In the genomic region with DNA sequence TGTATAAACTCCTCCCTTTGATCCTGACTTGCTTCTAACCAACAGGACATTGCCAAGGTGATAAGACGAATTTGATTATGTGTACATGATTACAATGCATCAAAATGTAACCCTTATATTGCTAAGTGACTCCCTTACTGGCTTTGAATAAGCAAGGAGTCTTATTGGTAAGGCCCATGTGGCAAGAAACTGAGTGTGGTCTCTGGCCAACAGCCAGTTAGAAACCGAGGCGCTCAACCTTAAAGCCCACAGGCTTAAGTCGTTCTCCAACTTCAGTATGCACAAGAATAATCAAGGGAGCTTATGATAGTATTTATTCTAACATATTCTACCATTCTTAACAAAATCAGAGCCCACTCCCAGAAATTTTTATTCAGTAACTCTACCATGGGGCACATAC, we compare ENCODE assay signal across 23 cellular contexts.
A peak's percentile ranks its signal among the peaks of the same experiment; 100 is the strongest.
DNase-seq lines count a peak whose midpoint lies in the region; FAIRE-seq and TF ChIP-seq lines count a peak whose summit lies in the region.
"Had no signal": no experiment of that assay in that cellular context is flagged by ENCODE, and none has a peak within 500 bp of the region (broad histone marks: within the 10 kb centered on the region; RNA-seq: fewer than 3 reads in every experiment).

No MANE protein-coding gene starts in this region.

- no peak overlapping the region for H3K27ac ChIP-seq in astrocyte (ENCODE audit: low read depth, low read length)
- no peak overlapping the region for H3K27ac ChIP-seq in endodermal cell (ENCODE audit: low read depth, low read length)
- H3K27ac ChIP-seq in RWPE1 = no peak overlapping the region
- H3K27ac ChIP-seq in SK-N-SH (ENCODE audit: low read depth in 2 of 2, low read length in 1 of 2) = no peak overlapping the region
- H3K27ac ChIP-seq: A549, GM23248 had no signal

- H3K4me3 Mint-ChIP-seq in astrocyte (ENCODE audit: unreplicated experiment) = no peak overlapping the region
- no peak overlapping the region for H3K4me3 Mint-ChIP-seq in endodermal cell
- H3K4me3 Mint-ChIP-seq: CD4-positive, alpha-beta memory T cell had no signal

- WGBS in endodermal cell (ENCODE audit: insufficient coverage in 1 of 2, insufficient read length in 1 of 2), 2 experiments = 96% methylated on average over 4 of the region's 4 CpGs; no CpG with 5 or more reads in 1 of the 2 experiments
- WGBS in SK-N-SH (ENCODE audit: low lambda C conversion rate) = 2% methylated on average over 4 of the region's 4 CpGs

- no peak for TF ChIP-seq RAD21 in SK-N-SH (IDR thresholded peaks at IDR 0.05; ENCODE audit: low read length)

- peaks cover 2% of the 10 kb centered on the region for H3K36me3 Mint-ChIP-seq in astrocyte (ENCODE audit: low read depth, unreplicated experiment)
- H3K36me3 Mint-ChIP-seq in endodermal cell (ENCODE audit: low read depth) = peaks cover 25% of the 10 kb centered on the region
- H3K36me3 Mint-ChIP-seq: CD4-positive, alpha-beta memory T cell had no signal

- H3K9me3 Mint-ChIP-seq in astrocyte (ENCODE audit: unreplicated experiment) (no peaks in the 10 kb centered on the region), endodermal cell (peaks cover 25% of the 10 kb centered on the region)

- no peak overlapping the region for H2AFZ ChIP-seq in astrocyte (ENCODE audit: low read depth, low read length)
- no peak overlapping the region for H2AFZ ChIP-seq in SK-N-SH (ENCODE audit: low read depth)
- H2AFZ ChIP-seq: GM23248 had no signal

- H3K79me2 ChIP-seq in astrocyte (ENCODE audit: insufficient read depth, low read length) (no peaks in the 10 kb centered on the region), SK-N-SH (ENCODE audit: insufficient read depth) (no peaks in the 10 kb centered on the region)

- TF ChIP-seq CTCF in astrocyte (IDR thresholded peaks at IDR 0.05; ENCODE audit: insufficient read depth, low read depth, low read length) = no peak
- no peak for TF ChIP-seq CTCF in endodermal cell (conservative IDR thresholded peaks at IDR 0.05)
- TF ChIP-seq CTCF in RWPE1 (conservative IDR thresholded peaks at IDR 0.05; ENCODE audit: low read depth) = no peak
- TF ChIP-seq CTCF in SK-N-SH (IDR thresholded peaks at IDR 0.05) = no peak

- no peaks in the 10 kb centered on the region for H3K9me2 ChIP-seq in SK-N-SH

- H3K27ac Mint-ChIP-seq in astrocyte (ENCODE audit: unreplicated experiment) (no peak overlapping the region), endodermal cell (peak overlapping the region; percentile 22)

- no peaks in the 10 kb centered on the region for H3F3A ChIP-seq in SK-N-SH (replicated peaks; ENCODE audit: insufficient read depth)

- TF ChIP-seq EP300 in SK-N-SH (IDR thresholded peaks at IDR 0.05; ENCODE audit: borderline replicate concordance in 1 of 2, low read depth in 1 of 2, low read length in 1 of 2) = no peak

- H4K20me1 ChIP-seq in astrocyte (ENCODE audit: insufficient read depth, low read length) = no peaks in the 10 kb centered on the region
- no peaks in the 10 kb centered on the region for H4K20me1 ChIP-seq in SK-N-SH (ENCODE audit: insufficient read depth)

- H3K4me2 ChIP-seq in astrocyte (ENCODE audit: low read length) (no peak overlapping the region), SK-N-SH (no peak overlapping the region)
- H3K4me2 ChIP-seq: A549 had no signal

- H3K36me3 ChIP-seq in astrocyte (ENCODE audit: insufficient read depth, low read length) = no peaks in the 10 kb centered on the region
- no peaks in the 10 kb centered on the region for H3K36me3 ChIP-seq in endodermal cell (ENCODE audit: control insufficient read depth, insufficient read depth, low read length)
- H3K36me3 ChIP-seq in SK-N-SH (replicated peaks in 1 of 2; ENCODE audit: control insufficient read depth in 1 of 2, insufficient read depth in 2 of 2, low read length in 1 of 2) = no peaks in the 10 kb centered on the region
- H3K36me3 ChIP-seq: BE2C had no signal

- POLR2A ChIA-PET in RWPE1 (lab: Yijun Ruan, JAX; ENCODE audit: low non-redundant PET) = no interaction called here
- POLR2A ChIA-PET in SK-N-SH (lab: Yijun Ruan, JAX) = no interaction called here

- H3K4me1 ChIP-seq in astrocyte (ENCODE audit: insufficient read depth, low read length) (no peaks in the 10 kb centered on the region), endodermal cell (ENCODE audit: control insufficient read depth, insufficient read depth, low read length) (no peaks in the 10 kb centered on the region), SK-N-SH (ENCODE audit: control insufficient read depth in 1 of 2, insufficient read depth in 2 of 2, low read depth in 1 of 2, low read length in 1 of 2) (no peaks in the 10 kb centered on the region)
- H3K4me1 ChIP-seq: A549, BE2C had no signal

- no peak overlapping the region for H3K9ac ChIP-seq in astrocyte (ENCODE audit: low read length)
- H3K9ac ChIP-seq in endodermal cell (ENCODE audit: extremely low read depth, low read length, poor library complexity, severe bottlenecking) = no peak overlapping the region
- no peak overlapping the region for H3K9ac ChIP-seq in SK-N-SH
- H3K9ac ChIP-seq: GM23248 had no signal

- H3K27me3 ChIP-seq in astrocyte (ENCODE audit: insufficient read depth, low read length) (no peaks in the 10 kb centered on the region), endodermal cell (ENCODE audit: control insufficient read depth, insufficient read depth, low read length, poor library complexity, severe bottlenecking) (no peaks in the 10 kb centered on the region), SK-N-SH (ENCODE audit: insufficient read depth) (no peaks in the 10 kb centered on the region)
- H3K27me3 ChIP-seq: BE2C had no signal

- no peaks in the 10 kb centered on the region for H3K4me1 Mint-ChIP-seq in astrocyte (ENCODE audit: low read depth, unreplicated experiment)
- H3K4me1 Mint-ChIP-seq in endodermal cell = peaks cover 63% of the 10 kb centered on the region
- H3K4me1 Mint-ChIP-seq: CD4-positive, alpha-beta memory T cell had no signal

- CTCF ChIA-PET in RWPE1 (lab: Yijun Ruan, JAX) (interaction anchor here (0.7 kb wide), 1 partner anchor 332 kb away, joined by 3 read pairs; no protein-coding TSS in a partner anchor), SK-N-SH (lab: Yijun Ruan, JAX) (no interaction called here)

- H3K9me3 ChIP-seq in astrocyte (ENCODE audit: insufficient read depth, low read depth, low read length) = no peaks in the 10 kb centered on the region
- H3K9me3 ChIP-seq in endodermal cell (ENCODE audit: control insufficient read depth, low read length) = peaks cover 7% of the 10 kb centered on the region
- no peaks in the 10 kb centered on the region for H3K9me3 ChIP-seq in SK-N-SH
- H3K9me3 ChIP-seq: A549, BE2C had no signal

- no peak overlapping the region for H3K4me3 ChIP-seq in astrocyte (ENCODE audit: insufficient read depth, low read depth, low read length)
- H3K4me3 ChIP-seq in endodermal cell (ENCODE audit: low read length) = no peak overlapping the region
- no peak overlapping the region for H3K4me3 ChIP-seq in SK-N-SH (ENCODE audit: low read depth in 2 of 2, low read length in 1 of 2)
- H3K4me3 ChIP-seq: A549, GM23248 had no signal

- DNase-seq in KBM-7 = peak; percentile 36
- DNase-seq in astrocyte (ENCODE audit: low read depth) = no peak
- no peak for DNase-seq in endodermal cell
- DNase-seq in renal cortical epithelial cell (ENCODE audit: low read depth) = peak; percentile 81
- no peak for DNase-seq in RWPE1 (ENCODE audit: low spot score)
- DNase-seq in activated T-cell treated with anti-CD3 and anti-CD28 coated beads for 4 hours = no peak
- DNase-seq in SK-N-SH = no peak
- DNase-seq: 8988T; ACHN; AML-193; BE2C; C1 segment of cervical spinal cord; Calu3; CD4-positive, alpha-beta memory T cell; COR-L47; DMS53; DMS79 treated with DMSO at 0.1 percent for 48 hours; GM23248; H7; HCEC 1CT had no signal

- H3K27me3 Mint-ChIP-seq in astrocyte (ENCODE audit: low read depth, unreplicated experiment) (no peaks in the 10 kb centered on the region), endodermal cell (ENCODE audit: insufficient read depth) (peaks cover 2% of the 10 kb centered on the region)
- H3K27me3 Mint-ChIP-seq: CD4-positive, alpha-beta memory T cell had no signal

- peak; percentile 56 for FAIRE-seq in astrocyte (lab: Jason Lieb, UNC)
- FAIRE-seq: A549, G401.6, GM12892 had no signal

- in situ Hi-C loops in KBM-7 (cut with MboI; ENCODE audit: low pct_unique_long_range_greater_than_20kb, low sequenced_read_pairs) = no loop called here

TF ChIP-seq in SK-N-SH, 30 proteins besides CTCF, POLR2A, EP300 and RAD21 (continues in another document):
- TF ChIP-seq, protein P1, sequence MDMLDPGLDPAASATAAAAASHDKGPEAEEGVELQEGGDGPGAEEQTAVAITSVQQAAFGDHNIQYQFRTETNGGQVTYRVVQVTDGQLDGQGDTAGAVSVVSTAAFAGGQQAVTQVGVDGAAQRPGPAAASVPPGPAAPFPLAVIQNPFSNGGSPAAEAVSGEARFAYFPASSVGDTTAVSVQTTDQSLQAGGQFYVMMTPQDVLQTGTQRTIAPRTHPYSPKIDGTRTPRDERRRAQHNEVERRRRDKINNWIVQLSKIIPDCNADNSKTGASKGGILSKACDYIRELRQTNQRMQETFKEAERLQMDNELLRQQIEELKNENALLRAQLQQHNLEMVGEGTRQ (IDR thresholded peaks at IDR 0.05; ENCODE audit: borderline replicate concordance, low read depth, low read length) = no peak
- TF ChIP-seq NRF1 (IDR thresholded peaks at IDR 0.05; ENCODE audit: low read depth, low read length) (no peak), ZBTB33 (IDR thresholded peaks at IDR 0.05; ENCODE audit: borderline replicate concordance, low read depth) (no peak)

Comparison
In these comparisons a context has a peak if more than half of its experiments do, and no peak if none do; other contexts are left out.
1. DNase-seq: peak in KBM-7 (single experiment) and renal cortical epithelial cell (single experiment); none in astrocyte (single experiment), endodermal cell (single experiment), RWPE1 (single experiment), activated T-cell treated with anti-CD3 and anti-CD28 coated beads for 4 hours (single experiment) and SK-N-SH (single experiment).